8 cellular contexts compared by ENCODE assay signal in genomic region chr15:69410290-69410874, GRCh38. TPM values are rescaled to one million over a fixed set of nuclear protein-coding genes. Genes with fewer than 3 reads are reported as not detected.
DNase-seq lines count a peak whose midpoint lies in the region; ATAC-seq and TF ChIP-seq lines count a peak whose summit lies in the region.

No MANE protein-coding gene starts in this region.

- no peak overlapping the region for H3K14ac ChIP-seq in H9 (ENCODE audit: insufficient read depth, low read length)

- peak; percentile 5 for ATAC-seq in upper lobe of right lung

- no peaks in the 10 kb centered on the region for H3K23me2 ChIP-seq in H9 (ENCODE audit: insufficient read length, low read depth, low read length, poor library complexity, severe bottlenecking)

- H3K79me2 ChIP-seq in H9 (ENCODE audit: insufficient read depth, low read length): peaks cover 4% of the 10 kb centered on the region; the same call in 1 of the 2 replicates

- H2BK20ac ChIP-seq in H9 (ENCODE audit: low read depth, low read length, poor library complexity, severe bottlenecking): no peak overlapping the region

- no peaks in the 10 kb centered on the region for H3K79me1 ChIP-seq in H9 (ENCODE audit: insufficient read depth, low read depth, low read length, poor library complexity, severe bottlenecking)

- no peak overlapping the region for H2BK5ac ChIP-seq in H9 (ENCODE audit: insufficient read length, low read length)

- no peak overlapping the region for H4K91ac ChIP-seq in H9 (ENCODE audit: insufficient read length, low read depth, low read length)

- H3K27ac Mint-ChIP-seq in H9: no peak overlapping the region

- H3T11ph ChIP-seq in H9 (ENCODE audit: low read length): no peak overlapping the region

- no peak overlapping the region for H3K4me2 ChIP-seq in H9 (ENCODE audit: insufficient read depth, insufficient read length, low read length)

- H3K4me3 Mint-ChIP-seq in H9: no peak overlapping the region

- peaks cover 5 to 7% of the 10 kb centered on the region in 2 experiments; a peak in 3 of 4 replicates for H3K4me1 Mint-ChIP-seq in H9

- no peak overlapping the region for H2BK12ac ChIP-seq in H9 (ENCODE audit: insufficient read length, low read depth, low read length)

- no peak overlapping the region for H2AK5ac ChIP-seq in H9 (ENCODE audit: insufficient read length, low read length)

- no peaks in the 10 kb centered on the region for H3K27me3 Mint-ChIP-seq in H9 (ENCODE audit: low read depth)

- no peaks in the 10 kb centered on the region; a peak in 1 of 5 replicates for H3K9me3 Mint-ChIP-seq in H9

- H3K4me1 ChIP-seq in H9 (ENCODE audit: insufficient read depth, low read length): no peaks in the 10 kb centered on the region
- H3K4me1 ChIP-seq in upper lobe of right lung: no peaks in the 10 kb centered on the region

- no peaks in the 10 kb centered on the region for H3K9me3 ChIP-seq in H9 (ENCODE audit: control insufficient read depth, low read depth, low read length)
- no peaks in the 10 kb centered on the region for H3K9me3 ChIP-seq in upper lobe of right lung

- TF ChIP-seq CTCF in C4-2B (conservative IDR thresholded peaks at IDR 0.05) (peak; percentile 67), H9 (conservative IDR thresholded peaks at IDR 0.05) (peak; percentile 48; the same call in 2 of the 3 replicates), fibroblast of villous mesenchyme (IDR thresholded peaks at IDR 0.05; ENCODE audit: insufficient read depth, low read depth, low read length) (peak; percentile 27), upper lobe of right lung (IDR thresholded peaks at IDR 0.05) (peak; percentile 6), GM13976 (IDR thresholded peaks at IDR 0.05; ENCODE audit: borderline replicate concordance, control extremely low read depth, extremely low read depth, insufficient read depth, missing control alignments) (no peak)

- no CpG with 5 or more reads among the region's 9 CpGs for WGBS in H9 (ENCODE audit: extremely low coverage, insufficient read length, low lambda C conversion rate)

- no peaks in the 10 kb centered on the region for H3K36me3 ChIP-seq in upper lobe of right lung

- no peak overlapping the region for H3K18ac ChIP-seq in H9 (ENCODE audit: insufficient read length, low read depth, low read length)

- no peak overlapping the region for H2BK15ac ChIP-seq in H9 (ENCODE audit: low read depth, low read length)

- no peaks in the 10 kb centered on the region for H3K36me3 Mint-ChIP-seq in H9 (ENCODE audit: insufficient read depth in 1 of 3, low read depth in 3 of 3)

- H3K27ac ChIP-seq in C4-2B (no peak overlapping the region), H9 (ENCODE audit: insufficient read length, low read depth, low read length) (no peak overlapping the region), upper lobe of right lung (no peak overlapping the region)

- H4K8ac ChIP-seq in H9 (replicated peaks; ENCODE audit: insufficient read length, low read depth, low read length): no peak overlapping the region

- intact Hi-C loops in upper lobe of right lung (cut with DNase I): no loop called here

- H3K4me3 ChIP-seq in fibroblast of villous mesenchyme (ENCODE audit: low read depth, low read length): no peak overlapping the region
- H3K4me3 ChIP-seq in upper lobe of right lung: no peak overlapping the region

- H4K20me1 ChIP-seq in H9 (ENCODE audit: control insufficient read depth, insufficient read depth, insufficient read length): no peaks in the 10 kb centered on the region

- no peak overlapping the region for H3K23ac ChIP-seq in H9 (ENCODE audit: insufficient read length, low read depth, low read length)

- H3K4ac ChIP-seq in H9 (ENCODE audit: low read depth, low read length): no peak overlapping the region

- H2BK120ac ChIP-seq in H9 (ENCODE audit: low read depth, low read length, poor library complexity, severe bottlenecking): no peak overlapping the region

- in situ Hi-C loops in GM13976 (cut with MboI; ENCODE audit: low sequenced_read_pairs, unreplicated experiment): no loop called here

- H2AFZ ChIP-seq in H9 (ENCODE audit: low read length): no peak overlapping the region

- no peak overlapping the region for H3K56ac ChIP-seq in H9 (ENCODE audit: insufficient read length, low read depth, low read length)

- DNase-seq in H9 (peak; percentile 51), RKO (ENCODE audit: low spot score) (peak; percentile 66), fibroblast of villous mesenchyme (ENCODE audit: low read depth) (no peak), upper lobe of right lung (no peak), NK-92 (lab: John Stamatoyannopoulos, UW; ENCODE audit: unreplicated experiment) (no peak), GM13976 (ENCODE audit: low spot score) (no peak), NCI-H187 (lab: John Stamatoyannopoulos, UW) (no peak)

- H3K27me3 ChIP-seq in H9 (ENCODE audit: insufficient read depth, low read length) (no peaks in the 10 kb centered on the region), upper lobe of right lung (no peaks in the 10 kb centered on the region)

- H4K5ac ChIP-seq in H9 (ENCODE audit: insufficient read length, low read depth, low read length): no peak overlapping the region

- H3K9ac ChIP-seq in H9 (ENCODE audit: extremely low read depth, insufficient read length, low read length): no peak overlapping the region

RNA-seq across cellular contexts. Expression of gene KIF23, which starts 3.8 kb away (rescaled TPM):
- total RNA-seq in H9 (2021) (55.4 and 57.2 TPM in 2 replicates), fibroblast of villous mesenchyme (34.5 and 60.5 TPM in 2 replicates), upper lobe of right lung (2.7 TPM)

RNA-seq across cellular contexts. Expression of gene RPLP1, which starts 42.2 kb away (rescaled TPM):
- total RNA-seq in H9 (2021): 1,715 and 1,872 TPM in 2 replicates
- 73.8 and 79.6 TPM in 2 replicates for total RNA-seq in fibroblast of villous mesenchyme
- total RNA-seq in upper lobe of right lung: 1,255 TPM

Comparison
In these comparisons a context has a peak if more than half of its experiments do, and no peak if none do; other contexts are left out.
1. DNase-seq: peak in H9 (single experiment) and RKO (single experiment); none in fibroblast of villous mesenchyme (single experiment), upper lobe of right lung (single experiment), NK-92 (single experiment), GM13976 (single experiment) and NCI-H187 (0 of 2).
2. RNA of gene RPLP1, which starts 42.2 kb away (total RNA-seq): 1,715 to 1,872 TPM in H9 and 1,255 TPM in upper lobe of right lung (single experiment); 73.8 to 79.6 TPM in fibroblast of villous mesenchyme; every median in the first group is over 10 times any median in the second.